16 cellular contexts compared by ENCODE assay signal in genomic region chr4:15600176-15600575, GRCh38. TPM values are rescaled to one million over a fixed set of nuclear protein-coding genes. Genes with fewer than 3 reads are reported as not detected.
DNase-seq lines count a peak whose midpoint lies in the region; ATAC-seq and TF ChIP-seq lines count a peak whose summit lies in the region.
"Had no signal": no experiment of that assay in that cellular context is flagged by ENCODE, and none has a peak within 500 bp of the region (broad histone marks: within the 10 kb centered on the region; RNA-seq: fewer than 3 reads in every experiment).

No MANE protein-coding gene starts in this region.

- peaks cover 0 to 68% of the 10 kb centered on the region in 2 donors for H3K36me3 ChIP-seq in gastroesophageal sphincter
- peaks cover 0 to 65% (median 13%) of the 10 kb centered on the region in 4 donors for H3K36me3 ChIP-seq in sigmoid colon

- H3K27ac Mint-ChIP-seq in chondrocyte (ENCODE audit: unreplicated experiment): peak overlapping the region; percentile 18
- H3K27ac Mint-ChIP-seq: GM23338, HFFc6 had no signal

- TF ChIP-seq EP300 in gastroesophageal sphincter (IDR thresholded peaks at IDR 0.05): no peak
- no peak for TF ChIP-seq EP300 in sigmoid colon (IDR thresholded peaks at IDR 0.05)

- H3K4me3 ChIP-seq in gastroesophageal sphincter: no peak overlapping the region
- no peak overlapping the region for H3K4me3 ChIP-seq in sigmoid colon
- H3K4me3 ChIP-seq: GM12878, GM23338, HAP-1 had no signal

- TF ChIP-seq POLR2A in gastroesophageal sphincter (IDR thresholded peaks at IDR 0.05) (no peak), sigmoid colon (IDR thresholded peaks at IDR 0.05) (no peak)

- 88 to 95% methylated on average over 3 of the region's 3 CpGs for WGBS in gastroesophageal sphincter (ENCODE audit: low coverage in 1 of 2), 2 donors
- 96 to 97% methylated on average over 3 of the region's 3 CpGs for WGBS in sigmoid colon, 2 donors

- peaks cover 5% of the 10 kb centered on the region for H3K9me3 Mint-ChIP-seq in chondrocyte (ENCODE audit: low read depth)
- H3K9me3 Mint-ChIP-seq: CD4-positive, alpha-beta memory T cell; GM23338; HFFc6 had no signal

- no peak for TF ChIP-seq CTCF in chondrocyte (IDR thresholded peaks at IDR 0.05)
- TF ChIP-seq CTCF in gastroesophageal sphincter (IDR thresholded peaks at IDR 0.05): no peak
- no peak for TF ChIP-seq CTCF in sigmoid colon (IDR thresholded peaks at IDR 0.05)

- H3K4me1 ChIP-seq in gastroesophageal sphincter (peaks cover 6 to 16% (median 9%) of the 10 kb centered on the region in 3 donors), sigmoid colon (peaks cover 0 to 28% (median 16%) of the 10 kb centered on the region in 4 donors)

- no peaks in the 10 kb centered on the region for H3K27me3 ChIP-seq in gastroesophageal sphincter
- H3K27me3 ChIP-seq in sigmoid colon: no peaks in the 10 kb centered on the region

- H3K9me3 ChIP-seq in gastroesophageal sphincter (peaks cover 0 to 6% (median 0%) of the 10 kb centered on the region in 3 donors), sigmoid colon (no peaks in the 10 kb centered on the region)
- H3K9me3 ChIP-seq: HAP-1 had no signal

- H3K4me3 Mint-ChIP-seq in chondrocyte (ENCODE audit: unreplicated experiment): no peak overlapping the region
- H3K4me3 Mint-ChIP-seq: CD4-positive, alpha-beta memory T cell; GM23338; HFFc6 had no signal

- no peak for DNase-seq in chondrocyte (ENCODE audit: low spot score)
- DNase-seq in sigmoid colon: no peak
- no peak for DNase-seq in T-helper 1 cell
- DNase-seq in activated gamma-delta T cell treated with Interleukin-2 at 50 U/mL for 16 hours: no peak
- DNase-seq: C1 segment of cervical spinal cord; Calu3; CD4-positive, alpha-beta memory T cell; COR-L47; DMS153; DND-41; HFFc6 had no signal

- H3K4me1 Mint-ChIP-seq in chondrocyte (ENCODE audit: low read depth): peaks cover 12% of the 10 kb centered on the region
- H3K4me1 Mint-ChIP-seq: CD4-positive, alpha-beta memory T cell had no signal

- ATAC-seq in gastroesophageal sphincter: no peak
- no peak for ATAC-seq in HG03025 (IDR thresholded peaks at IDR 0.05; ENCODE audit: low FRiP score, unreplicated experiment)
- ATAC-seq: GM12878, GM23338 had no signal

- intact Hi-C loops in sigmoid colon (cut with DNase I): no loop called here

- no peaks in the 10 kb centered on the region for H3K27me3 Mint-ChIP-seq in chondrocyte (ENCODE audit: low read depth)
- H3K27me3 Mint-ChIP-seq: CD4-positive, alpha-beta memory T cell had no signal

- peaks cover 40% of the 10 kb centered on the region for H3K36me3 Mint-ChIP-seq in chondrocyte (ENCODE audit: low read depth)

- H3K27ac ChIP-seq in gastroesophageal sphincter (peak overlapping the region in 3 of 4 donors; percentile 5 to 41 (median 7)), sigmoid colon (peak overlapping the region in 3 of 4 donors; percentile 4 to 71 (median 55))

RNA-seq across cellular contexts. Expression of gene FBXL5, which starts 55.0 kb away (rescaled TPM):
- total RNA-seq in chondrocyte (54.4 to 110 TPM (median 56.9 TPM) in 3 replicates), gastroesophageal sphincter (100 to 1,000 TPM in 3 of 4 donors, 10 to 100 TPM in 1; 95.9 to 191 (median 159) TPM), sigmoid colon (100 to 1,000 TPM; 134 to 271 (median 202) TPM)
- polyA plus RNA-seq in sigmoid colon: 10 to 100 TPM; 32.9 to 48.0 (median 37.0) TPM
